8 cellular contexts compared by ENCODE assay signal in genomic region chr1:167650266-167651160, GRCh38. TPM values are rescaled to one million over a fixed set of nuclear protein-coding genes. Genes with fewer than 3 reads are reported as not detected.
DNase-seq lines count a peak whose midpoint lies in the region; ATAC-seq and TF ChIP-seq lines count a peak whose summit lies in the region.

No MANE protein-coding gene starts in this region.

- H3K4me1 ChIP-seq in CD8-positive, alpha-beta T cell (ENCODE audit: insufficient read depth, low read length), result peaks cover 81% of the 10 kb centered on the region

- peak overlapping the region; percentile 72 for H3K4me3 Mint-ChIP-seq in CD8-positive, alpha-beta T cell

- H3K27me3 ChIP-seq in CD8-positive, alpha-beta T cell (ENCODE audit: insufficient read depth, low read length), result no peaks in the 10 kb centered on the region

- H3K9me3 Mint-ChIP-seq in CD8-positive, alpha-beta T cell, result no peaks in the 10 kb centered on the region

- no peak for DNase-seq in CD8-positive, alpha-beta T cell
- DNase-seq in MV-4-11 (lab: John Stamatoyannopoulos, UW) (peak; percentile 60), cardiac septum (ENCODE audit: low spot score) (peak; percentile 77), DMS79 treated with DMSO at 0.1 percent for 48 hours (lab: John Stamatoyannopoulos, UW) (no peak), DMS79 (lab: John Stamatoyannopoulos, UW) (no peak)
- DNase-seq in stimulated activated CD4-positive, alpha-beta T cell treated with anti-CD3 and anti-CD28 coated beads, Interleukin-2, amount 100 ng/mL, for 24 hours, result no peak
- no peak for DNase-seq in central memory CD4-positive, alpha-beta T cell

- CTCF ChIA-PET in CD8-positive, alpha-beta T cell (lab: Charles Lee), result interaction anchor here (0.8 to 4.0 kb wide), 7 partner anchors 10 to 110 kb away, joined by 3 to 19 read pairs (median 4); no protein-coding TSS in a partner anchor

- peaks cover 57% of the 10 kb centered on the region for H3K36me3 Mint-ChIP-seq in CD8-positive, alpha-beta T cell

- no peaks in the 10 kb centered on the region for H3K9me3 ChIP-seq in CD8-positive, alpha-beta T cell (ENCODE audit: low read length)

- no peak overlapping the region for H3K27ac ChIP-seq in CD8-positive, alpha-beta T cell (ENCODE audit: low read depth, low read length)

- no peak for ATAC-seq in CD8-positive, alpha-beta T cell
- peak; percentile 79 for ATAC-seq in GM21423 (IDR thresholded peaks at IDR 0.05; ENCODE audit: unreplicated experiment)

- H3K27ac Mint-ChIP-seq in CD8-positive, alpha-beta T cell, result peak overlapping the region; percentile 91

- H3K36me3 ChIP-seq in CD8-positive, alpha-beta T cell (ENCODE audit: insufficient read depth, low read length), result peaks cover 9% of the 10 kb centered on the region

- no peaks in the 10 kb centered on the region for H3K27me3 Mint-ChIP-seq in CD8-positive, alpha-beta T cell (ENCODE audit: low read depth)

- POLR2A ChIA-PET in CD8-positive, alpha-beta T cell (lab: Charles Lee), result interaction anchor here (1.6 to 4.1 kb wide), 3 partner anchors 13 to 23 kb away, joined by 7 to 14 read pairs (median 12); no protein-coding TSS in a partner anchor

- intact Hi-C loops in CD8-positive, alpha-beta T cell (cut with DNase I, micrococcal nuclease), result loop anchor here in 1 of 2 experiments (5.0 kb wide), 1 partner anchor 37 kb away; no protein-coding TSS in a partner anchor
- intact Hi-C loops in cardiac septum (cut with DNase I), result loop anchor here (5.0 kb wide), 1 partner anchor 37 kb away; no protein-coding TSS in a partner anchor

- no peak for TF ChIP-seq CTCF in CD8-positive, alpha-beta T cell (IDR thresholded peaks at IDR 0.05)

- H3K4me3 ChIP-seq in CD8-positive, alpha-beta T cell (ENCODE audit: low read depth, low read length), result peak overlapping the region; percentile 18

- peaks cover 90% of the 10 kb centered on the region for H3K4me1 Mint-ChIP-seq in CD8-positive, alpha-beta T cell (ENCODE audit: low read depth)

RNA-seq across cellular contexts. Expression of gene RCSD1, which starts 20.5 kb away (rescaled TPM):
- 10 to 100 TPM; 42.4 to 44.3 TPM for total RNA-seq in CD8-positive, alpha-beta T cell
- 32.7 TPM for total RNA-seq in cardiac septum

Comparison
In these comparisons a context has a peak if more than half of its experiments do, and no peak if none do; other contexts are left out.
1. DNase-seq: peak in MV-4-11 (single experiment) and cardiac septum (single experiment); none in CD8-positive, alpha-beta T cell (0 of 7), stimulated activated CD4-positive, alpha-beta T cell treated with anti-CD3 and anti-CD28 coated beads, Interleukin-2, amount 100 ng/mL, for 24 hours (0 of 2), central memory CD4-positive, alpha-beta T cell (single experiment), DMS79 treated with DMSO at 0.1 percent for 48 hours (single experiment) and DMS79 (single experiment).